1 cellular context compared by ENCODE assay signal in the genomic region with DNA sequence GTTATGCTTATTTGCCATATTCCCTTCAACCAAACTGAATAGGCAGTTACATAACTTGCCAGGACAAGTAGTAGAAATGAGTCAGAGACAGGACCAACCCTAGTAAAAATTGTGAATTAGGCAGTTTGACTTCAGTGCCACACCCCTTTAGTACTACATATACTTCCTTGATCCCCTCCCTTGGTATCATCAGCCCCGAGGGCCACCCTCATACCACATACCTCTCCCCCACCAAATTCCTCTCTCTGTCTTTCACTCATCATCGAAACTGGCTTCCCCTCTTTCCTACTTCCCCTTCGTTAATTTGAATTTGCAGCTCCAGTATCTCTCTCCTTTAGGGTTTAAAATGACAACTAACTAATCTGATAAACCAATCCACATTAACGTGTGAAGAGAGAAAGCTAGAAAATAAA.
TF ChIP-seq lines count a peak whose summit lies in the region.

No MANE protein-coding gene starts in this region.

TF ChIP-seq in HepG2, 621 proteins besides CTCF, POLR2A, EP300 and RAD21 (continued from another document):
- TF ChIP-seq, protein P1, sequence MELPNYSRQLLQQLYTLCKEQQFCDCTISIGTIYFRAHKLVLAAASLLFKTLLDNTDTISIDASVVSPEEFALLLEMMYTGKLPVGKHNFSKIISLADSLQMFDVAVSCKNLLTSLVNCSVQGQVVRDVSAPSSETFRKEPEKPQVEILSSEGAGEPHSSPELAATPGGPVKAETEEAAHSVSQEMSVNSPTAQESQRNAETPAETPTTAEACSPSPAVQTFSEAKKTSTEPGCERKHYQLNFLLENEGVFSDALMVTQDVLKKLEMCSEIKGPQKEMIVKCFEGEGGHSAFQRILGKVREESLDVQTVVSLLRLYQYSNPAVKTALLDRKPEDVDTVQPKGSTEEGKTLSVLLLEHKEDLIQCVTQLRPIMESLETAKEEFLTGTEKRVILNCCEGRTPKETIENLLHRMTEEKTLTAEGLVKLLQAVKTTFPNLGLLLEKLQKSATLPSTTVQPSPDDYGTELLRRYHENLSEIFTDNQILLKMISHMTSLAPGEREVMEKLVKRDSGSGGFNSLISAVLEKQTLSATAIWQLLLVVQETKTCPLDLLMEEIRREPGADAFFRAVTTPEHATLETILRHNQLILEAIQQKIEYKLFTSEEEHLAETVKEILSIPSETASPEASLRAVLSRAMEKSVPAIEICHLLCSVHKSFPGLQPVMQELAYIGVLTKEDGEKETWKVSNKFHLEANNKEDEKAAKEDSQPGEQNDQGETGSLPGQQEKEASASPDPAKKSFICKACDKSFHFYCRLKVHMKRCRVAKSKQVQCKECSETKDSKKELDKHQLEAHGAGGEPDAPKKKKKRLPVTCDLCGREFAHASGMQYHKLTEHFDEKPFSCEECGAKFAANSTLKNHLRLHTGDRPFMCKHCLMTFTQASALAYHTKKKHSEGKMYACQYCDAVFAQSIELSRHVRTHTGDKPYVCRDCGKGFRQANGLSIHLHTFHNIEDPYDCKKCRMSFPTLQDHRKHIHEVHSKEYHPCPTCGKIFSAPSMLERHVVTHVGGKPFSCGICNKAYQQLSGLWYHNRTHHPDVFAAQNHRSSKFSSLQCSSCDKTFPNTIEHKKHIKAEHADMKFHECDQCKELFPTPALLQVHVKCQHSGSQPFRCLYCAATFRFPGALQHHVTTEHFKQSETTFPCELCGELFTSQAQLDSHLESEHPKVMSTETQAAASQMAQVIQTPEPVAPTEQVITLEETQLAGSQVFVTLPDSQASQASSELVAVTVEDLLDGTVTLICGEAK (IDR thresholded peaks at IDR 0.05), result no peak
- TF ChIP-seq, protein P1 (CRISPR knock-in tag; IDR thresholded peaks at IDR 0.05), result no peak
- no peak for TF ChIP-seq MIXL1 (CRISPR knock-in tag; IDR thresholded peaks at IDR 0.05)
- TF ChIP-seq SATB2 (CRISPR knock-in tag; IDR thresholded peaks at IDR 0.05), result no peak
- TF ChIP-seq CC2D1A (CRISPR knock-in tag; IDR thresholded peaks at IDR 0.05), result no peak
- TF ChIP-seq, protein P2, sequence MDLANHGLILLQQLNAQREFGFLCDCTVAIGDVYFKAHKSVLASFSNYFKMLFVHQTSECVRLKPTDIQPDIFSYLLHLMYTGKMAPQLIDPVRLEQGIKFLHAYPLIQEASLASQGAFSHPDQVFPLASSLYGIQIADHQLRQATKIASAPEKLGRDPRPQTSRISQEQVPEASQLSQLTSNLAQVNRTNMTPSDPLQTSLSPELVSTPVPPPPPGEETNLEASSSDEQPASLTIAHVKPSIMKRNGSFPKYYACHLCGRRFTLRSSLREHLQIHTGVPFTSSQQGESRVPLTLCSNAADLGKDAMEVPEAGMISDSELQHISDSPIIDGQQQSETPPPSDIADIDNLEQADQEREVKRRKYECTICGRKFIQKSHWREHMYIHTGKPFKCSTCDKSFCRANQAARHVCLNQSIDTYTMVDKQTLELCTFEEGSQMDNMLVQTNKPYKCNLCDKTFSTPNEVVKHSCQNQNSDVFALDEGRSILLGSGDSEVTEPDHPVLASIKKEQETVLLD (CRISPR knock-in tag; IDR thresholded peaks at IDR 0.05; ENCODE audit: low read depth), result no peak
- TF ChIP-seq MXD4 (CRISPR knock-in tag; IDR thresholded peaks at IDR 0.05), result no peak
- TF ChIP-seq, protein P3, sequence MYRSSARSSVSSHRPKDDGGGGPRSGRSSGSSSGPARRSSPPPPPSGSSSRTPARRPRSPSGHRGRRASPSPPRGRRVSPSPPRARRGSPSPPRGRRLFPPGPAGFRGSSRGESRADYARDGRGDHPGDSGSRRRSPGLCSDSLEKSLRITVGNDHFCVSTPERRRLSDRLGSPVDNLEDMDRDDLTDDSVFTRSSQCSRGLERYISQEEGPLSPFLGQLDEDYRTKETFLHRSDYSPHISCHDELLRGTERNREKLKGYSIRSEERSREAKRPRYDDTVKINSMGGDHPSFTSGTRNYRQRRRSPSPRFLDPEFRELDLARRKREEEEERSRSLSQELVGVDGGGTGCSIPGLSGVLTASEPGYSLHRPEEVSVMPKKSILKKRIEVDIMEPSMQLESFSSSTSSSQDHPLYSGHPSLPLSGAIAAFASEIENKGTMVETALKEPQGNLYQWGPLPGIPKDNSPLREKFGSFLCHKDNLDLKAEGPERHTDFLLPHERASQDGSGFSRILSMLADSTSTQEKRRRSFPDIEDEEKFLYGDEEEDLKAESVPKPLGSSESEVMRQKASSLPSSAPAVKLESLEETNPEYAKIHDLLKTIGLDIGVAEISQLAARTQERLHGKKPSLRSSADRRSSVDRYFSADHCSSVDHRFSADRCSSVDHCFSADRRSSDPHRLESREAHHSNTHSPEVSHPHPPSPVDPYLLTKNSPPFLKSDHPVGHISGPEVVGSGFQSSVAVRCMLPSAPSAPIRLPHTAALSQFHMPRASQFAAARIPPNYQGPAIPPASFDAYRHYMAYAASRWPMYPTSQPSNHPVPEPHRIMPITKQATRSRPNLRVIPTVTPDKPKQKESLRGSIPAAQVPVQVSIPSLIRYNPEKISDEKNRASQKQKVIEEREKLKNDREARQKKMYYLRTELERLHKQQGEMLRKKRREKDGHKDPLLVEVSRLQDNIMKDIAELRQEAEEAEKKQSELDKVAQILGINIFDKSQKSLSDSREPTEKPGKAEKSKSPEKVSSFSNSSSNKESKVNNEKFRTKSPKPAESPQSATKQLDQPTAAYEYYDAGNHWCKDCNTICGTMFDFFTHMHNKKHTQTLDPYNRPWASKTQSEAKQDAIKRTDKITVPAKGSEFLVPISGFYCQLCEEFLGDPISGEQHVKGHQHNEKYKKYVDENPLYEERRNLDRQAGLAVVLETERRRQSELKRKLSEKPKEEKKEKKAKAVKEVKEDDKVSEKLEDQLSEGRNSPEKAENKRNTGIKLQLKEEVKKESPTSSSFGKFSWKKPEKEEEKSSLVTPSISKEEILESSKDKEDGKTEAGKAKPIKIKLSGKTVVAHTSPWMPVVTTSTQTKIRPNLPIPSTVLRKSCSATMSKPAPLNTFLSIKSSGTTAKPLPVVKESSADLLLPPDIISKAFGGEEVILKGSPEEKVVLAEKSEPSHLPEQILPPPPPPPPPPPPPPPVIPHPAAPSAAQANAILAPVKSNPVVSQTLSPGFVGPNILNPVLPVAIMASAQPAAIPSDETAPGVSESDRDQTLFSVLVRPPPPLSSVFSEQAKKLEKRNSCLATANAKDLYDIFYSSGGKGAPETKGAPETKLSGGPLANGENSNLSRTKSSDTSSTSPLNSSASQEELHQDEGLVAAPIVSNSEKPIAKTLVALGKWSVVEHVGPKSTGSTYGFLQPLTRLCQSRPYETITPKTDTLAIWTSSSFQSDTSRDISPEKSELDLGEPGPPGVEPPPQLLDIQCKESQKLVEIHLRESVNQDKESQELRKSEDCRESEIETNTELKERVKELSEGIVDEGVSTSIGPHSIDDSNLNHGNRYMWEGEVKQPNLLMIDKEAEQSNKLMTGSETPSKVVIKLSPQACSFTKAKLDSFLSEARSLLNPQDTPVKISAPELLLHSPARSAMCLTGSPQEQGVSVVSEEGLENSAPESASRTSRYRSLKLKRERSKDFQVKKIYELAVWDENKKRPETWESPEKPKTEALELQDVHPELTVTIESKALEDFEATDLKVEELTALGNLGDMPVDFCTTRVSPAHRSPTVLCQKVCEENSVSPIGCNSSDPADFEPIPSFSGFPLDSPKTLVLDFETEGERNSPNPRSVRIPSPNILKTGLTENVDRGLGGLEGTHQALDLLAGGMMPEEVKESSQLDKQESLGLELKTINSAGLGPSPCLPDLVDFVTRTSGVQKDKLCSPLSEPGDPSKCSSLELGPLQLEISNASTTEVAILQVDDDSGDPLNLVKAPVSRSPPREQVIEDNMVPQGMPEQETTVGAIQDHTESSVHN (CRISPR knock-in tag; IDR thresholded peaks at IDR 0.05), result no peak
- TF ChIP-seq, protein P4, sequence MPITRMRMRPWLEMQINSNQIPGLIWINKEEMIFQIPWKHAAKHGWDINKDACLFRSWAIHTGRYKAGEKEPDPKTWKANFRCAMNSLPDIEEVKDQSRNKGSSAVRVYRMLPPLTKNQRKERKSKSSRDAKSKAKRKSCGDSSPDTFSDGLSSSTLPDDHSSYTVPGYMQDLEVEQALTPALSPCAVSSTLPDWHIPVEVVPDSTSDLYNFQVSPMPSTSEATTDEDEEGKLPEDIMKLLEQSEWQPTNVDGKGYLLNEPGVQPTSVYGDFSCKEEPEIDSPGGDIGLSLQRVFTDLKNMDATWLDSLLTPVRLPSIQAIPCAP (CRISPR knock-in tag; IDR thresholded peaks at IDR 0.05; ENCODE audit: low read depth), result no peak
- TF ChIP-seq, protein P5, sequence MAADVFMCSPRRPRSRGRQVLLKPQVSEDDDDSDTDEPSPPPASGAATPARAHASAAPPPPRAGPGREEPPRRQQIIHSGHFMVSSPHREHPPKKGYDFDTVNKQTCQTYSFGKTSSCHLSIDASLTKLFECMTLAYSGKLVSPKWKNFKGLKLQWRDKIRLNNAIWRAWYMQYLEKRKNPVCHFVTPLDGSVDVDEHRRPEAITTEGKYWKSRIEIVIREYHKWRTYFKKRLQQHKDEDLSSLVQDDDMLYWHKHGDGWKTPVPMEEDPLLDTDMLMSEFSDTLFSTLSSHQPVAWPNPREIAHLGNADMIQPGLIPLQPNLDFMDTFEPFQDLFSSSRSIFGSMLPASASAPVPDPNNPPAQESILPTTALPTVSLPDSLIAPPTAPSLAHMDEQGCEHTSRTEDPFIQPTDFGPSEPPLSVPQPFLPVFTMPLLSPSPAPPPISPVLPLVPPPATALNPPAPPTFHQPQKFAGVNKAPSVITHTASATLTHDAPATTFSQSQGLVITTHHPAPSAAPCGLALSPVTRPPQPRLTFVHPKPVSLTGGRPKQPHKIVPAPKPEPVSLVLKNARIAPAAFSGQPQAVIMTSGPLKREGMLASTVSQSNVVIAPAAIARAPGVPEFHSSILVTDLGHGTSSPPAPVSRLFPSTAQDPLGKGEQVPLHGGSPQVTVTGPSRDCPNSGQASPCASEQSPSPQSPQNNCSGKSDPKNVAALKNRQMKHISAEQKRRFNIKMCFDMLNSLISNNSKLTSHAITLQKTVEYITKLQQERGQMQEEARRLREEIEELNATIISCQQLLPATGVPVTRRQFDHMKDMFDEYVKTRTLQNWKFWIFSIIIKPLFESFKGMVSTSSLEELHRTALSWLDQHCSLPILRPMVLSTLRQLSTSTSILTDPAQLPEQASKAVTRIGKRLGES (CRISPR knock-in tag; IDR thresholded peaks at IDR 0.05; ENCODE audit: borderline replicate concordance), result no peak
- no peak for TF ChIP-seq FOXJ3 (CRISPR knock-in tag; IDR thresholded peaks at IDR 0.05; ENCODE audit: borderline replicate concordance)
- no peak for TF ChIP-seq REPIN1 (CRISPR knock-in tag; IDR thresholded peaks at IDR 0.05; ENCODE audit: borderline replicate concordance, low read depth)
- no peak for TF ChIP-seq HNRNPUL1 (IDR thresholded peaks at IDR 0.05; ENCODE audit: low read depth, low read length)
- TF ChIP-seq, protein P6, sequence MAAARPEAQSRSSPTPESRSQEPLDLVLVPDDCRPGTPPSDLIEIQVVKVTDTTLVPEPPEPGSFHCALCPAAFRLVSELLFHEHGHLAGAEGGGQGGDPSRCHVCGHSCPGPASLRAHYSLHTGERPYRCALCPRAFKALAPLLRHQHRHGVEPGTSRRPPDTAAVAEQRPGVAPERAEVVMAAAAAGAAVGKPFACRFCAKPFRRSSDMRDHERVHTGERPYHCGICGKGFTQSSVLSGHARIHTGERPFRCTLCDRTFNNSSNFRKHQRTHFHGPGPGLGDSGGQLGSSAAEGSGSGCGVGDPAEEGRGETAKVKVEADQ (CRISPR knock-in tag; IDR thresholded peaks at IDR 0.05; ENCODE audit: borderline replicate concordance), result no peak
- no peak for TF ChIP-seq PHF20 (CRISPR knock-in tag; IDR thresholded peaks at IDR 0.05)
TF ChIP-seq in HepG2: peak in this region for 0.
